ENCODE assay signal across 9 cellular contexts in the genomic region with DNA sequence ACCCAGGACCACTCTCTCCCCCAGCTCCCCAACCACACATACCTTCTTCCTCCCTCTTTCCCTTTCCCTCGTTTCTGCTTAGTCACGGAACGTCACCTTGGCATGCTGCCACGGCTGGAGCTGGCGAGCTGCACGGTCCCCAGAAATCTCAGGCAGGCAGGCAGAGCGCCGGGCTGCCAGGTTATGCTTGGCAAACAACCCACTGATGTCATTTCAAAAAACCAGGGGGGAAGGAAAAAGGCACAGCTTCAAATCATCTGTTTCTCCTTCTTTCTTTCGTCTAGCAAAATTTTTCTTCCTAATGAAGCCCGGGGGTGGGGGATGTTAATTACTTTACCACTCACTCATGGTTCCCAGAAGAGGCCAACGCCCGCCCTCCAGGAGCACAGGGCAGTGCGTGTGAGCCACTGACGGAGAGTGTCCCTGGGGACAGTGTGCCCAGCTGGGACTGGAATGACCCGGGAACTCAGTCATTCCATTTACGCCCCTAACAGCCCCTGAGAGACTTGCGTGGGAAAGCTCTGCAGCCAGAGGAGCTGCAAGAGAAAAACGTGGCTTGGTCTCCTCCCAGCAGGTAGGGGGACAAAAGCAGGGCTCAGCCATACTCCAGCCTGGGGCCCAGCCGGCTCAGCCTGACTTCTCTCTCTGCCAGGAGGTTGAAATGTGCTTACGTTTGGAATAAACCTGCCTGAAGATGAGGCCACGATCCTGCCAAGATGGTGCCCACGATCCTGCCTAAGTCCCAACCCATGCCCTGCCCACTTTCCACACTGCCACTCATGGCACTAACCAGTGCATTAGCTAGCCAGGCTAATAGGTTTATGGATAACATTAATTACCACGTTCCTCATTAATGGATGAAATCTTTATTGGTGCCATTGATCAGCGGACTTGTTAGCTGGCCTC.
DNase-seq lines count a peak whose midpoint lies in the region; ATAC-seq and TF ChIP-seq lines count a peak whose summit lies in the region.
"Had no signal": no experiment of that assay in that cellular context is flagged by ENCODE, and none has a peak within 500 bp of the region (broad histone marks: within the 10 kb centered on the region; RNA-seq: fewer than 3 reads in every experiment).

No MANE protein-coding gene starts in this region.

- H3K9ac ChIP-seq in parathyroid adenoma, result no peak overlapping the region

- H3K9me3 ChIP-seq in RWPE2 (ENCODE audit: severe bottlenecking) (no peaks in the 10 kb centered on the region), parathyroid adenoma (ENCODE audit: control insufficient read depth, low read length) (no peaks in the 10 kb centered on the region)

- DNase-seq in NCI-H1417 (lab: John Stamatoyannopoulos, UW) (peak; percentile 66 to 88 (median 76)), NCI-H1417 treated with DMSO at 0.1 percent for 48 hours (lab: John Stamatoyannopoulos, UW) (no peak), RWPE2 (ENCODE audit: low spot score) (peak; percentile 75), foreskin fibroblast (peak; percentile 89 to 95)
- DNase-seq in stimulated activated naive B cell treated with anti-CD40 and anti-IgM and Interleukin-4, amounts not matched to agents 10 μg/mL and 1 μg/mL and 100 μg/mL, for 72 hours, result no peak
- DNase-seq: CD4-positive, CD25-positive, alpha-beta regulatory T cell had no signal

- H3K27ac Mint-ChIP-seq in stimulated activated naive B cell treated with anti-CD40 and anti-IgM and Interleukin-4, amounts not matched to agents 10 μg/mL and 1 μg/mL and 100 μg/mL, for 72 hours, result no peak overlapping the region
- H3K27ac Mint-ChIP-seq: CD4-positive, CD25-positive, alpha-beta regulatory T cell had no signal

- H3K9me3 Mint-ChIP-seq in stimulated activated naive B cell treated with anti-CD40 and anti-IgM and Interleukin-4, amounts not matched to agents 10 μg/mL and 1 μg/mL and 100 μg/mL, for 72 hours, result no peaks in the 10 kb centered on the region

- H3K27ac ChIP-seq in RWPE2 (ENCODE audit: poor library complexity, severe bottlenecking) (peak overlapping the region; percentile 19), parathyroid adenoma (peak overlapping the region; percentile 68)

- H3K4me1 ChIP-seq in RWPE2 (ENCODE audit: insufficient read depth, poor library complexity, severe bottlenecking) (peaks cover 10% of the 10 kb centered on the region), parathyroid adenoma (peaks cover 15% of the 10 kb centered on the region)

- H2AFZ ChIP-seq in parathyroid adenoma, result peak overlapping the region; percentile 60

- H3K36me3 ChIP-seq in RWPE2 (ENCODE audit: low read depth) (no peaks in the 10 kb centered on the region), parathyroid adenoma (ENCODE audit: control insufficient read depth, insufficient read depth, low read length) (no peaks in the 10 kb centered on the region)

- peak overlapping the region; percentile 33 for H3K4me2 ChIP-seq in parathyroid adenoma (ENCODE audit: low read length)

- H3K4me3 ChIP-seq in RWPE2 (ENCODE audit: severe bottlenecking) (no peak overlapping the region), foreskin fibroblast (ENCODE audit: low read depth in 1 of 2, low read length in 2 of 2) (peak overlapping the region in 1 of 2 donors; percentile 1), parathyroid adenoma (ENCODE audit: low read depth, low read length) (no peak overlapping the region)

- TF ChIP-seq CTCF in RWPE2 (IDR thresholded peaks at IDR 0.05; ENCODE audit: poor library complexity, severe bottlenecking) (no peak), foreskin fibroblast (IDR thresholded peaks at IDR 0.05; ENCODE audit: low read depth, low read length) (no peak), parathyroid adenoma (IDR thresholded peaks at IDR 0.05) (no peak)

- peaks cover 23 to 35% of the 10 kb centered on the region in 2 donors for H3K27me3 Mint-ChIP-seq in stimulated activated naive B cell treated with anti-CD40 and anti-IgM and Interleukin-4, amounts not matched to agents 10 μg/mL and 1 μg/mL and 100 μg/mL, for 72 hours

- H3K36me3 Mint-ChIP-seq in stimulated activated naive B cell treated with anti-CD40 and anti-IgM and Interleukin-4, amounts not matched to agents 10 μg/mL and 1 μg/mL and 100 μg/mL, for 72 hours, result peaks cover 0 to 2% of the 10 kb centered on the region in 2 donors
- H3K36me3 Mint-ChIP-seq: CD4-positive, CD25-positive, alpha-beta regulatory T cell had no signal

- peaks cover 21 to 40% of the 10 kb centered on the region in 2 donors for H3K4me1 Mint-ChIP-seq in stimulated activated naive B cell treated with anti-CD40 and anti-IgM and Interleukin-4, amounts not matched to agents 10 μg/mL and 1 μg/mL and 100 μg/mL, for 72 hours

- no peak overlapping the region for H3K4me3 Mint-ChIP-seq in stimulated activated naive B cell treated with anti-CD40 and anti-IgM and Interleukin-4, amounts not matched to agents 10 μg/mL and 1 μg/mL and 100 μg/mL, for 72 hours
- H3K4me3 Mint-ChIP-seq: CD4-positive, CD25-positive, alpha-beta regulatory T cell had no signal

- peaks cover 45% of the 10 kb centered on the region for H3K79me2 ChIP-seq in parathyroid adenoma

- H3K27me3 ChIP-seq in RWPE2 (ENCODE audit: insufficient read depth, poor library complexity, severe bottlenecking), result no peaks in the 10 kb centered on the region
- H3K27me3 ChIP-seq in parathyroid adenoma (ENCODE audit: control insufficient read depth, insufficient read depth, low read length), result no peaks in the 10 kb centered on the region

- ATAC-seq in RWPE2 (ENCODE audit: low read depth), result peak; percentile 67
- ATAC-seq in GM19463 (IDR thresholded peaks at IDR 0.05; ENCODE audit: unreplicated experiment), result no peak
- no peak for ATAC-seq in HG03439 (IDR thresholded peaks at IDR 0.05; ENCODE audit: unreplicated experiment)
- ATAC-seq in stimulated activated naive B cell treated with anti-CD40 and anti-IgM and Interleukin-4, amounts not matched to agents 10 μg/mL and 1 μg/mL and 100 μg/mL, for 72 hours (replicated peaks), result no peak

Comparison
In these comparisons a context has a peak if more than half of its experiments do, and no peak if none do; other contexts are left out.
1. DNase-seq: peak in NCI-H1417 (3 of 3), RWPE2 (single experiment) and foreskin fibroblast (2 of 2); none in NCI-H1417 treated with DMSO at 0.1 percent for 48 hours (single experiment) and stimulated activated naive B cell treated with anti-CD40 and anti-IgM and Interleukin-4, amounts not matched to agents 10 μg/mL and 1 μg/mL and 100 μg/mL, for 72 hours (single experiment).